ENCODE assay signal across 1 cellular context in genomic region chr14:37698840-37699777, GRCh38.
TF ChIP-seq lines count a peak whose summit lies in the region.

No MANE protein-coding gene starts in this region.

TF ChIP-seq in HepG2, 621 proteins besides CTCF, POLR2A, EP300 and RAD21 (continued from another document):
- peak; percentile 62; the same call in 1 of the 2 replicates for TF ChIP-seq MIER3 (CRISPR knock-in tag; IDR thresholded peaks at IDR 0.05; ENCODE audit: borderline replicate concordance)
- TF ChIP-seq ZNF512 (CRISPR knock-in tag; IDR thresholded peaks at IDR 0.05), result no peak
- peak; percentile 47; the same call in 1 of the 2 replicates for TF ChIP-seq GATAD1 (CRISPR knock-in tag; IDR thresholded peaks at IDR 0.05)
- TF ChIP-seq HIVEP1 (CRISPR knock-in tag; IDR thresholded peaks at IDR 0.05), result no peak
- TF ChIP-seq POGZ (CRISPR knock-in tag; IDR thresholded peaks at IDR 0.05), result peak; percentile 95
- no peak for TF ChIP-seq GLI4 (CRISPR knock-in tag; IDR thresholded peaks at IDR 0.05; ENCODE audit: borderline replicate concordance)
- no peak; the same call in 1 of the 2 replicates for TF ChIP-seq NKX3-1 (CRISPR knock-in tag; IDR thresholded peaks at IDR 0.05)
- peak; percentile 84 for TF ChIP-seq ZNF644 (CRISPR knock-in tag; IDR thresholded peaks at IDR 0.05; ENCODE audit: low read depth)
- no peak for TF ChIP-seq DNMT3B (CRISPR knock-in tag; conservative IDR thresholded peaks at IDR 0.05)
- TF ChIP-seq FOSL2 (CRISPR knock-in tag; IDR thresholded peaks at IDR 0.05), result no peak
- TF ChIP-seq, protein P1, sequence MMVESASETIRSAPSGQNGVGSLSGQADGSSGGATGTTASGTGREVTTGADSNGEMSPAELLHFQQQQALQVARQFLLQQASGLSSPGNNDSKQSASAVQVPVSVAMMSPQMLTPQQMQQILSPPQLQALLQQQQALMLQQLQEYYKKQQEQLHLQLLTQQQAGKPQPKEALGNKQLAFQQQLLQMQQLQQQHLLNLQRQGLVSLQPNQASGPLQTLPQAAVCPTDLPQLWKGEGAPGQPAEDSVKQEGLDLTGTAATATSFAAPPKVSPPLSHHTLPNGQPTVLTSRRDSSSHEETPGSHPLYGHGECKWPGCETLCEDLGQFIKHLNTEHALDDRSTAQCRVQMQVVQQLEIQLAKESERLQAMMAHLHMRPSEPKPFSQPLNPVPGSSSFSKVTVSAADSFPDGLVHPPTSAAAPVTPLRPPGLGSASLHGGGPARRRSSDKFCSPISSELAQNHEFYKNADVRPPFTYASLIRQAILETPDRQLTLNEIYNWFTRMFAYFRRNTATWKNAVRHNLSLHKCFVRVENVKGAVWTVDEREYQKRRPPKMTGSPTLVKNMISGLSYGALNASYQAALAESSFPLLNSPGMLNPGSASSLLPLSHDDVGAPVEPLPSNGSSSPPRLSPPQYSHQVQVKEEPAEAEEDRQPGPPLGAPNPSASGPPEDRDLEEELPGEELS (CRISPR knock-in tag; IDR thresholded peaks at IDR 0.05), result peak; percentile 76
- TF ChIP-seq FIP1L1 (IDR thresholded peaks at IDR 0.05; ENCODE audit: borderline replicate concordance, insufficient read depth, low read depth, low read length), result no peak
- TF ChIP-seq XBP1 (CRISPR knock-in tag; IDR thresholded peaks at IDR 0.05), result no peak
- no peak for TF ChIP-seq ZNF224 (CRISPR knock-in tag; IDR thresholded peaks at IDR 0.05)
